9 cellular contexts compared by ENCODE assay signal in genomic region chr15:52183562-52184173, GRCh38. TPM values are rescaled to one million over a fixed set of nuclear protein-coding genes. Genes with fewer than 3 reads are reported as not detected.
DNase-seq lines count a peak whose midpoint lies in the region; FAIRE-seq and TF ChIP-seq lines count a peak whose summit lies in the region.
"Had no signal": no experiment of that assay in that cellular context is flagged by ENCODE, and none has a peak within 500 bp of the region (broad histone marks: within the 10 kb centered on the region; RNA-seq: fewer than 3 reads in every experiment).

No MANE protein-coding gene starts in this region.

- TF ChIP-seq CTCF in fibroblast of the aortic adventitia (IDR thresholded peaks at IDR 0.05; ENCODE audit: insufficient read depth, low read length), result peak; percentile 78

- no peak for TF ChIP-seq POLR2A in GM12892 (IDR thresholded peaks at IDR 0.05; ENCODE audit: low read depth, low read length)

- FAIRE-seq in GM12892 (lab: Jason Lieb, UNC), result no peak

- no peak overlapping the region for H3K4me3 ChIP-seq in fibroblast of the aortic adventitia (ENCODE audit: low read depth, low read length)

- peak; percentile 24 to 38 for DNase-seq in stimulated activated CD4-positive, alpha-beta T cell treated with anti-CD3 and anti-CD28 coated beads, Interleukin-2, amount 100 ng/mL, for 24 hours
- no peak for DNase-seq in stimulated activated CD4-positive, alpha-beta T cell treated with anti-CD3 and anti-CD28 coated beads, Interleukin-4, amount 100 ng/mL, for 1 hour
- peak; percentile 60 for DNase-seq in fibroblast of the aortic adventitia (ENCODE audit: low read depth)
- peak; percentile 52 for DNase-seq in stimulated activated CD8-positive, alpha-beta memory T cell treated with anti-CD3 and anti-CD28 coated beads, Interleukin-4, amount 100 ng/mL, for 48 hours
- no peak for DNase-seq in GM12892 (ENCODE audit: insufficient read length)
- DNase-seq in NCI-H2029 (lab: John Stamatoyannopoulos, UW), result no peak
- DNase-seq in Ammon's horn (ENCODE audit: low spot score), result no peak
- DNase-seq: activated naive CD8-positive, alpha-beta T cell treated with anti-CD3 and anti-CD28 coated beads, Interleukin-2, amount 10 ng/mL, durations not matched to agents 7 days and 5 days had no signal

TF ChIP-seq in PFSK-1, 5 proteins besides CTCF, POLR2A, EP300 and RAD21:
- no peak for TF ChIP-seq SIN3A (IDR thresholded peaks at IDR 0.05; ENCODE audit: borderline replicate concordance, insufficient read depth, low read length)
- no peak for TF ChIP-seq FOXP2 (optimal IDR thresholded peaks at IDR 0.05; ENCODE audit: borderline replicate concordance, extremely low read depth, extremely low read length, insufficient read depth)
- no peak for TF ChIP-seq REST (IDR thresholded peaks at IDR 0.05; ENCODE audit: insufficient read depth in 1 of 2, low read depth in 2 of 2, low read length in 2 of 2)
- TF ChIP-seq POLR2AphosphoS5 (IDR thresholded peaks at IDR 0.05; ENCODE audit: low read depth, low read length), result no peak
- TF ChIP-seq TAF1 (IDR thresholded peaks at IDR 0.05; ENCODE audit: borderline replicate concordance, insufficient read depth, low read length), result peak; percentile 29; the same call in 1 of the 2 replicates

RNA-seq across cellular contexts. Expression of gene GNB5, which starts 7.5 kb away (rescaled TPM):
- polyA plus RNA-seq in PFSK-1 (2012; ENCODE audit: insufficient read length, low read depth), result 61.3 TPM
- 13.9 and 24.0 TPM in 2 replicates for total RNA-seq in fibroblast of the aortic adventitia (ENCODE audit: low replicate concordance)
- polyA plus RNA-seq in GM12892 (2012; ENCODE audit: missing spikeins), result 13.8 TPM

Comparison
In these comparisons a context has a peak if more than half of its experiments do, and no peak if none do; other contexts are left out.
1. DNase-seq: peak in stimulated activated CD4-positive, alpha-beta T cell treated with anti-CD3 and anti-CD28 coated beads, Interleukin-2, amount 100 ng/mL, for 24 hours (2 of 2), fibroblast of the aortic adventitia (single experiment) and stimulated activated CD8-positive, alpha-beta memory T cell treated with anti-CD3 and anti-CD28 coated beads, Interleukin-4, amount 100 ng/mL, for 48 hours (single experiment); none in stimulated activated CD4-positive, alpha-beta T cell treated with anti-CD3 and anti-CD28 coated beads, Interleukin-4, amount 100 ng/mL, for 1 hour (single experiment), GM12892 (single experiment), NCI-H2029 (single experiment) and Ammon's horn (single experiment).